In the genomic region with DNA sequence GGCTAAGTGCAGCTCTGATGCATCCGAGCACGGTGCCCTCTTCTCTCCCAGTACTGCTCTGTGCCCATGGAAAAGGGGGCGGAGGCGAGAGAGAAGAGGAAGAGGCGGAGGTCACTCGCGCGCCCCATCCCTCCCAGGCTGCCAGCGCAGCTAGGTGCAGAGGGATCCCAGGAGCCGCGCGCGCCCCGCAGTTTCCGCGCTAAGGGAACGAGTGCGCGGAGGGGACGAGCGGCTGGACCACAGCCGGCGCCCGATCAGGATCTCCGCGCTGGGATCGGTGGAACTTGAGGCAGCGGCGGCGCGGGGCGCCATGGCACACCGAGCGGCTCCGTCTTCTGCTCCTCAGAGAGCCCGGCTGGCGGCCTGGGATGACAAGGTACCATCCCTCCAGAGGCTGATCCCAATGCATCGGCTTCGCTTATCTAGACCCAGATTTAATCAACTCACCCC, we compare ENCODE assay signal across 10 cellular contexts. TPM values are rescaled to one million over a fixed set of nuclear protein-coding genes. Genes with fewer than 3 reads are reported as not detected.
DNase-seq lines count a peak whose midpoint lies in the region; FAIRE-seq and TF ChIP-seq lines count a peak whose summit lies in the region.
"Had no signal": no experiment of that assay in that cellular context is flagged by ENCODE, and none has a peak within 500 bp of the region (broad histone marks: within the 10 kb centered on the region; RNA-seq: fewer than 3 reads in every experiment).

A gene with protein sequence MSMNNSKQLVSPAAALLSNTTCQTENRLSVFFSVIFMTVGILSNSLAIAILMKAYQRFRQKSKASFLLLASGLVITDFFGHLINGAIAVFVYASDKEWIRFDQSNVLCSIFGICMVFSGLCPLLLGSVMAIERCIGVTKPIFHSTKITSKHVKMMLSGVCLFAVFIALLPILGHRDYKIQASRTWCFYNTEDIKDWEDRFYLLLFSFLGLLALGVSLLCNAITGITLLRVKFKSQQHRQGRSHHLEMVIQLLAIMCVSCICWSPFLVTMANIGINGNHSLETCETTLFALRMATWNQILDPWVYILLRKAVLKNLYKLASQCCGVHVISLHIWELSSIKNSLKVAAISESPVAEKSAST (plus strand): TSS at position 114 of the 450 bp plus-strand sequence. CDS start 1,770 bp downstream, outside the sequence.

- H3K27me3 Mint-ChIP-seq in brain = peaks cover 31% of the 10 kb centered on the region

- peak within 1 kb of the TSS; percentile 88 to 97 (median 94) for H3K4me3 Mint-ChIP-seq in brain

- DNase-seq in DMS 273 (lab: John Stamatoyannopoulos, UW; ENCODE audit: unreplicated experiment) (peak; percentile 88), DMS 273 treated with DMSO at 0.1 percent for 48 hours (lab: John Stamatoyannopoulos, UW) (no peak), kidney (peak; percentile 64), thyroid gland (peak; percentile 29 to 32), GOT3 (lab: John Stamatoyannopoulos, UW) (no peak), SW480 (ENCODE audit: low spot score) (no peak)
- no peak for DNase-seq in stimulated activated CD4-positive, alpha-beta T cell treated with anti-CD3 and anti-CD28 coated beads, Interleukin-4, amount 100 ng/mL, for 24 hours
- DNase-seq: NCI-H187 had no signal

- H3K36me3 ChIP-seq in kidney (ENCODE audit: control insufficient read depth in 1 of 2, insufficient read depth in 2 of 2, low read length in 2 of 2) (no peaks in the 10 kb centered on the region), thyroid gland (no peaks in the 10 kb centered on the region)

- H3K4me3 ChIP-seq in kidney (ENCODE audit: low read length in 2 of 2) (peak within 1 kb of the TSS; percentile 69 to 76), thyroid gland (replicated peaks in 1 of 3) (peak within 1 kb of the TSS in 2 of 3 donors; percentile 25 to 27)

- H3K9ac ChIP-seq in kidney (ENCODE audit: low read length in 2 of 2) = peak within 1 kb of the TSS; percentile 26 to 31

- H3K27me3 ChIP-seq in thyroid gland = no peaks in the 10 kb centered on the region

- no peak for TF ChIP-seq CTCF in brain (conservative IDR thresholded peaks at IDR 0.05)
- no peak for TF ChIP-seq CTCF in kidney (IDR thresholded peaks at IDR 0.05; ENCODE audit: borderline replicate concordance, extremely low read depth, insufficient read depth)
- TF ChIP-seq CTCF in thyroid gland (IDR thresholded peaks at IDR 0.05) = no peak

- H3K27ac ChIP-seq in kidney (ENCODE audit: low read depth in 2 of 2, low read length in 2 of 2) = peak within 1 kb of the TSS; percentile 15 to 43
- no peak within 1 kb of the TSS for H3K27ac ChIP-seq in thyroid gland

- H3K4me1 ChIP-seq in kidney (ENCODE audit: control insufficient read depth in 1 of 2, insufficient read depth in 1 of 2, low read depth in 1 of 2, low read length in 2 of 2) (peaks cover 0 to 5% of the 10 kb centered on the region in 2 donors), thyroid gland (no peaks in the 10 kb centered on the region)

- H3K4me1 Mint-ChIP-seq in brain = peaks cover 23% of the 10 kb centered on the region

- WGBS in thyroid gland, 2 donors = 0 to 2% methylated on average over 19 to 28 of the region's 39 CpGs

- no peaks in the 10 kb centered on the region for H3K36me3 Mint-ChIP-seq in brain

- H3K9me3 ChIP-seq in kidney (ENCODE audit: control insufficient read depth in 1 of 2, low read length in 2 of 2) (no peaks in the 10 kb centered on the region), thyroid gland (no peaks in the 10 kb centered on the region)

- peaks cover 6 to 17% (median 14%) of the 10 kb centered on the region in 5 experiments for H3K9me3 Mint-ChIP-seq in brain

- H3K27ac Mint-ChIP-seq in brain = peak within 1 kb of the TSS; percentile 16 to 81 (median 39)

- intact Hi-C loops in kidney (cut with DNase I) = no loop called here
- intact Hi-C loops in thyroid gland (cut with DNase I) = no loop called here

- TF ChIP-seq POLR2A in thyroid gland (IDR thresholded peaks at IDR 0.05) = no peak

- FAIRE-seq in kidney (lab: Jason Lieb, UNC) = no peak
- FAIRE-seq: A204.1 had no signal

RNA-seq across cellular contexts. Expression of the gene that starts here (rescaled TPM):
- polyA plus RNA-seq in brain (ENCODE audit: insufficient read depth, low read depth, low replicate concordance) = not detected
- 3.7 TPM for total RNA-seq in kidney
- 2.4 TPM for polyA plus RNA-seq in kidney (ENCODE audit: insufficient read depth, low read depth, low replicate concordance)
- 1 to 10 TPM in 2 of 4 donors, under 1 TPM in 2; 0.67 to 1.9 (median 1.2) TPM for total RNA-seq in thyroid gland

Comparison
In these comparisons a context has a peak if more than half of its experiments do, and no peak if none do; other contexts are left out.
1. DNase-seq: peak in DMS 273 (single experiment), kidney (single experiment) and thyroid gland (2 of 2); none in DMS 273 treated with DMSO at 0.1 percent for 48 hours (single experiment), GOT3 (single experiment), stimulated activated CD4-positive, alpha-beta T cell treated with anti-CD3 and anti-CD28 coated beads, Interleukin-4, amount 100 ng/mL, for 24 hours (single experiment) and SW480 (single experiment).
2. H3K27ac ChIP-seq: peak in kidney (2 of 2); none in thyroid gland (0 of 3).